Comparison of ENCODE assay signal across 2 cellular contexts in the genomic region with DNA sequence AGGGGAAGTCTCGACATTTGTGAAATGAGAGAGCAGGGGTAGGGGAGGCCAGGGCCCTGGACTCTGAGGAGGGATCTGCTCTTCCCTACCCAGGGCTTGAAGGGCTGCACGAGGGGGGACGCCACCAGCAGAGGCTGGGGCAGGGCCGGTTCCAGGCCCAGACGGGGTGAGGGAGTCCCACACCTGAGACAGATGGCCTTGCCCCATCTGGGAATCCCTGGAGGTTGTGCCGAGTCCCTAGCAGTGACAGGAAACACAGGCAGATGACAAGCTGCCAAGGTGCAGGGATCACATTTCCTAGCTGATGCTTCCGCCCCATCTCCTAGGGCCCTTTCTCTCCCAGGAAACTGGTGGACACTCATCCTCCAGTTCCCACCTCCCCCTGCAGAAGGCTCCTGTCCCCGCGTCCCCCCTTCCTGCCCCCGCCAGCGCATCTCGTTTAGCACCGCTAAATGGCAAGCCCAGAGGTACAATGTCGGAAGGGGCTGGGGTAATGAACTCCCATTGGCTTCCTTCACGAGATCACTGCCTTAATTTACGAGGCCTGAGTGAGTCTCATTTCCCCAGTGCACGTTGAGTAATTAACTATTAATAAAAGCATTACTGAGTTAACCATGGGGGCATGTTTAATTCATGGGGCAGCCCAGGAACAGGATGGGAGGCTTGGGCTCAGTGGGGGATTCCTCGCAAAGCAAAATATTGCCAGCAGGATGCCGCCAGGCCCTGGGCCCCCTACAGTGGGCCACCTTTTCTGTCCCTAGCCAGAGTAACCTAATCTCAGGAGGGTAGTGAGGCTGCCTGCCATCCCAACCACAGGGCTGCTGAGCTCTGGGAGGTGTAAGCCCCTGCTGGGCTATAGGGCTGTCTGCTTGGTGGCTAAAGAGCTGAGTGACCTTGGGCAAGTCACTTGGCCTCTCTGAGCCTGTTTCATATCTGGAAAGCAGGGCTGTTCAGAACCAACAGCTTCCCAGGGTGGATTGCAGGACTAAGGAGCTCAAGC.
A peak's percentile ranks its signal among the peaks of the same experiment; 100 is the strongest.
TF ChIP-seq lines count a peak whose summit lies in the region.

No MANE protein-coding gene starts in this region.

TF ChIP-seq in HEK293, 187 proteins besides CTCF, POLR2A, EP300 and RAD21 (continues in another document):
- TF ChIP-seq ZBTB48 (tag by site-specific recombination; IDR thresholded peaks at IDR 0.05) (peak; percentile 72; the same call in 1 of the 2 replicates), ZNF544 (tag by site-specific recombination; IDR thresholded peaks at IDR 0.05) (no peak), ZNF707 (tag by site-specific recombination; IDR thresholded peaks at IDR 0.05) (no peak), PRDM10 (tag by site-specific recombination; IDR thresholded peaks at IDR 0.05) (peak; percentile 56), GLIS1 (tag by site-specific recombination; IDR thresholded peaks at IDR 0.05) (peak; percentile 98), ZNF335 (tag by site-specific recombination; conservative IDR thresholded peaks at IDR 0.05) (peak; percentile 38; the same call in 1 of the 2 replicates), ZNF629 (tag by site-specific recombination; IDR thresholded peaks at IDR 0.05) (no peak), SP7 (tag by site-specific recombination; IDR thresholded peaks at IDR 0.05) (no peak), KLF10 (tag by site-specific recombination; IDR thresholded peaks at IDR 0.05) (no peak), SP2 (tag by site-specific recombination; IDR thresholded peaks at IDR 0.05) (peak; percentile 35), ZSCAN18 (tag by site-specific recombination; IDR thresholded peaks at IDR 0.05) (no peak), ZNF248 (tag by site-specific recombination; IDR thresholded peaks at IDR 0.05) (no peak), ZNF600 (tag by site-specific recombination; IDR thresholded peaks at IDR 0.05) (no peak), ZNF510 (tag by site-specific recombination; IDR thresholded peaks at IDR 0.05; ENCODE audit: insufficient replicate concordance) (no peak)
- TF ChIP-seq, protein P1, sequence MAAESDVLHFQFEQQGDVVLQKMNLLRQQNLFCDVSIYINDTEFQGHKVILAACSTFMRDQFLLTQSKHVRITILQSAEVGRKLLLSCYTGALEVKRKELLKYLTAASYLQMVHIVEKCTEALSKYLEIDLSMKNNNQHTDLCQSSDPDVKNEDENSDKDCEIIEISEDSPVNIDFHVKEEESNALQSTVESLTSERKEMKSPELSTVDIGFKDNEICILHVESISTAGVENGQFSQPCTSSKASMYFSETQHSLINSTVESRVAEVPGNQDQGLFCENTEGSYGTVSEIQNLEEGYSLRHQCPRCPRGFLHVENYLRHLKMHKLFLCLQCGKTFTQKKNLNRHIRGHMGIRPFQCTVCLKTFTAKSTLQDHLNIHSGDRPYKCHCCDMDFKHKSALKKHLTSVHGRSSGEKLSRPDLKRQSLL (tag by site-specific recombination; IDR thresholded peaks at IDR 0.05), result no peak
- TF ChIP-seq, protein P2, sequence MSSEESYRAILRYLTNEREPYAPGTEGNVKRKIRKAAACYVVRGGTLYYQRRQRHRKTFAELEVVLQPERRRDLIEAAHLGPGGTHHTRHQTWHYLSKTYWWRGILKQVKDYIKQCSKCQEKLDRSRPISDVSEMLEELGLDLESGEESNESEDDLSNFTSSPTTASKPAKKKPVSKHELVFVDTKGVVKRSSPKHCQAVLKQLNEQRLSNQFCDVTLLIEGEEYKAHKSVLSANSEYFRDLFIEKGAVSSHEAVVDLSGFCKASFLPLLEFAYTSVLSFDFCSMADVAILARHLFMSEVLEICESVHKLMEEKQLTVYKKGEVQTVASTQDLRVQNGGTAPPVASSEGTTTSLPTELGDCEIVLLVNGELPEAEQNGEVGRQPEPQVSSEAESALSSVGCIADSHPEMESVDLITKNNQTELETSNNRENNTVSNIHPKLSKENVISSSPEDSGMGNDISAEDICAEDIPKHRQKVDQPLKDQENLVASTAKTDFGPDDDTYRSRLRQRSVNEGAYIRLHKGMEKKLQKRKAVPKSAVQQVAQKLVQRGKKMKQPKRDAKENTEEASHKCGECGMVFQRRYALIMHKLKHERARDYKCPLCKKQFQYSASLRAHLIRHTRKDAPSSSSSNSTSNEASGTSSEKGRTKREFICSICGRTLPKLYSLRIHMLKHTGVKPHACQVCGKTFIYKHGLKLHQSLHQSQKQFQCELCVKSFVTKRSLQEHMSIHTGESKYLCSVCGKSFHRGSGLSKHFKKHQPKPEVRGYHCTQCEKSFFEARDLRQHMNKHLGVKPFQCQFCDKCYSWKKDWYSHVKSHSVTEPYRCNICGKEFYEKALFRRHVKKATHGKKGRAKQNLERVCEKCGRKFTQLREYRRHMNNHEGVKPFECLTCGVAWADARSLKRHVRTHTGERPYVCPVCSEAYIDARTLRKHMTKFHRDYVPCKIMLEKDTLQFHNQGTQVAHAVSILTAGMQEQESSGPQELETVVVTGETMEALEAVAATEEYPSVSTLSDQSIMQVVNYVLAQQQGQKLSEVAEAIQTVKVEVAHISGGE (tag by site-specific recombination; conservative IDR thresholded peaks at IDR 0.05; ENCODE audit: low read depth), result no peak

TF ChIP-seq in K562, 482 proteins besides CTCF, POLR2A, EP300 and RAD21:
- TF ChIP-seq CC2D1A (IDR thresholded peaks at IDR 0.05) (no peak), HDGF (IDR thresholded peaks at IDR 0.05) (no peak), ZFP36 (IDR thresholded peaks at IDR 0.05; ENCODE audit: low read depth, low read length, partially characterized antibody) (peak; percentile 47), BRF1 (IDR thresholded peaks at IDR 0.05; ENCODE audit: borderline replicate concordance, extremely low read depth, insufficient read length) (no peak), MBD2 (IDR thresholded peaks at IDR 0.05; ENCODE audit: borderline replicate concordance, low read depth) (no peak), RBM25 (IDR thresholded peaks at IDR 0.05; ENCODE audit: low read depth, low read length, severe bottlenecking) (peak; percentile 41), SRSF3 (IDR thresholded peaks at IDR 0.05; ENCODE audit: insufficient read depth, low read length) (no peak)
